8 cellular contexts compared by ENCODE assay signal in genomic region chr19:50203281-50204080, GRCh38. TPM values are rescaled to one million over a fixed set of nuclear protein-coding genes. Genes with fewer than 3 reads are reported as not detected.
A peak's percentile ranks its signal among the peaks of the same experiment; 100 is the strongest.
DNase-seq lines count a peak whose midpoint lies in the region; ATAC-seq, FAIRE-seq and TF ChIP-seq lines count a peak whose summit lies in the region.

TSS of gene MYH14 (plus strand) at chr19:50203622. CDS start at chr19:50210366, 6,744 bp downstream.

- peaks cover 0 to 3% of the 10 kb centered on the region in 2 experiments; a peak in 1 of 4 replicates for H3K27me3 ChIP-seq in GM12878 (replicated peaks in 1 of 2; ENCODE audit: control insufficient read depth in 2 of 2, insufficient read depth in 2 of 2, low read length in 1 of 2)
- H3K27me3 ChIP-seq in gastrocnemius medialis = no peaks in the 10 kb centered on the region

- POLR2A ChIA-PET in GM12878 (lab: Charles Lee) = no interaction called here

- CTCF ChIA-PET in GM12878 (lab: Yijun Ruan, JAX) = no interaction called here

- TF ChIP-seq CTCF in GM12878 (IDR thresholded peaks at IDR 0.05 in 2 of 3, conservative IDR thresholded peaks at IDR 0.05 in 1 of 3; ENCODE audit: control insufficient read depth in 2 of 3, extremely low read depth in 1 of 3, insufficient read depth in 1 of 3, low read depth in 3 of 3, low read length in 3 of 3) (no peak), gastrocnemius medialis (IDR thresholded peaks at IDR 0.05 in 4 of 5, conservative IDR thresholded peaks at IDR 0.05 in 1 of 5) (no peak)

- peaks cover 0 to 2% of the 10 kb centered on the region in 2 donors for H3K4me1 Mint-ChIP-seq in immature natural killer cell
- H3K4me1 Mint-ChIP-seq in activated T-helper 2 cell treated with anti-CD3 and anti-CD28 coated beads, Interferon-gamma antibody, Interleukin-2, Interleukin-4, amounts not matched to agents 10 μg/mL and 5 μg/mL and 100 μg/mL, durations not matched to agents 14 hours and 24 hours and 36 hours (ENCODE audit: low read depth) = no peaks in the 10 kb centered on the region

- BruUV-seq in GM12878 (replicated peaks; lab: Mats Ljungman, UMichigan) = no TSS peak

- TF ChIP-seq EP300 in GM12878 (IDR thresholded peaks at IDR 0.05; ENCODE audit: borderline replicate concordance in 1 of 2, control insufficient read depth in 1 of 2, low read depth in 2 of 2, low read length in 2 of 2) = no peak

- no peak for FAIRE-seq in GM12878 (lab: Jason Lieb, UNC)

- ATAC-seq in GM12878 (no peak), gastrocnemius medialis (peak; percentile 71 to 82), GM21825 (IDR thresholded peaks at IDR 0.05; ENCODE audit: unreplicated experiment) (no peak)

- TF ChIP-seq RAD21 in GM12878 (IDR thresholded peaks at IDR 0.05; ENCODE audit: insufficient read depth, low read depth, low read length) = no peak

- H3K4me3 Mint-ChIP-seq in immature natural killer cell = peak within 1 kb of the TSS in 2 of 5 donors; percentile 36 to 38
- H3K4me3 Mint-ChIP-seq in activated T-helper 2 cell treated with anti-CD3 and anti-CD28 coated beads, Interferon-gamma antibody, Interleukin-2, Interleukin-4, amounts not matched to agents 10 μg/mL and 5 μg/mL and 100 μg/mL, durations not matched to agents 14 hours and 24 hours and 36 hours (ENCODE audit: low read depth) = no peak within 1 kb of the TSS

- H3K79me2 ChIP-seq in GM12878 (ENCODE audit: control insufficient read depth, insufficient read depth, low read length) = no peaks in the 10 kb centered on the region

- no peaks in the 10 kb centered on the region for H3K9me3 Mint-ChIP-seq in immature natural killer cell
- H3K9me3 Mint-ChIP-seq in activated T-helper 2 cell treated with anti-CD3 and anti-CD28 coated beads, Interferon-gamma antibody, Interleukin-2, Interleukin-4, amounts not matched to agents 10 μg/mL and 5 μg/mL and 100 μg/mL, durations not matched to agents 14 hours and 24 hours and 36 hours = no peaks in the 10 kb centered on the region

- intact Hi-C loops in GM12878 (cut with micrococcal nuclease; ENCODE audit: unreplicated experiment) (no loop called here), gastrocnemius medialis (cut with DNase I; ENCODE audit: low total_unique reads) (loop anchor here (2.0 to 10.0 kb wide), 5 partner anchors 129 to 1566 kb away; partner anchors contain the start of genes AKT1S1, DBP, PRR12 and TBC1D17)
- intact Hi-C loops in activated T-helper 2 cell treated with anti-CD3 and anti-CD28 coated beads, Interferon-gamma antibody, Interleukin-2, Interleukin-4, amounts not matched to agents 10 μg/mL and 5 μg/mL and 100 μg/mL, durations not matched to agents 14 hours and 24 hours and 36 hours (cut with micrococcal nuclease) = no loop called here

- H3K27ac ChIP-seq in GM12878 (ENCODE audit: control insufficient read depth, insufficient read depth) (no peak within 1 kb of the TSS), gastrocnemius medialis (peak within 1 kb of the TSS; percentile 95 to 99 (median 98))

- H3K9me3 ChIP-seq in GM12878 (replicated peaks; ENCODE audit: control insufficient read depth, insufficient read depth, low read length) (no peaks in the 10 kb centered on the region), gastrocnemius medialis (no peaks in the 10 kb centered on the region)

- H3K4me3 ChIP-seq in GM12878 = no peak within 1 kb of the TSS
- H3K4me3 ChIP-seq in gastrocnemius medialis = peak within 1 kb of the TSS; percentile 70 to 95 (median 75)

- H3K27me3 Mint-ChIP-seq in immature natural killer cell (ENCODE audit: low read depth in 3 of 3) = peaks cover 9 to 30% (median 15%) of the 10 kb centered on the region in 3 donors
- peaks cover 28% of the 10 kb centered on the region for H3K27me3 Mint-ChIP-seq in activated T-helper 2 cell treated with anti-CD3 and anti-CD28 coated beads, Interferon-gamma antibody, Interleukin-2, Interleukin-4, amounts not matched to agents 10 μg/mL and 5 μg/mL and 100 μg/mL, durations not matched to agents 14 hours and 24 hours and 36 hours (ENCODE audit: low read depth)

- H3K4me2 ChIP-seq in GM12878 (ENCODE audit: control insufficient read depth, insufficient read depth) = no peak within 1 kb of the TSS

- H3K4me1 ChIP-seq in GM12878 (ENCODE audit: control insufficient read depth, insufficient read depth, low read length) = no peaks in the 10 kb centered on the region
- H3K4me1 ChIP-seq in gastrocnemius medialis = peaks cover 33 to 35% of the 10 kb centered on the region in 2 donors

- TF ChIP-seq POLR2A in GM12878 (IDR thresholded peaks at IDR 0.05; ENCODE audit: low read depth, low read length) (no peak), gastrocnemius medialis (IDR thresholded peaks at IDR 0.05) (peak; percentile 93 to 94)

- RAD21 ChIA-PET in GM12878 (lab: Charles Lee; ENCODE audit: unreplicated experiment) = no interaction called here

- H3K27ac Mint-ChIP-seq in immature natural killer cell = no peak within 1 kb of the TSS
- no peak within 1 kb of the TSS for H3K27ac Mint-ChIP-seq in activated T-helper 2 cell treated with anti-CD3 and anti-CD28 coated beads, Interferon-gamma antibody, Interleukin-2, Interleukin-4, amounts not matched to agents 10 μg/mL and 5 μg/mL and 100 μg/mL, durations not matched to agents 14 hours and 24 hours and 36 hours

- 49% methylated on average over 39 of the region's 78 CpGs for WGBS in GM12878 (ENCODE audit: insufficient coverage, insufficient replicate concordance, low lambda C conversion rate, missing lambda C conversion rate)

- no peaks in the 10 kb centered on the region for H3K36me3 Mint-ChIP-seq in immature natural killer cell
- no peaks in the 10 kb centered on the region for H3K36me3 Mint-ChIP-seq in activated T-helper 2 cell treated with anti-CD3 and anti-CD28 coated beads, Interferon-gamma antibody, Interleukin-2, Interleukin-4, amounts not matched to agents 10 μg/mL and 5 μg/mL and 100 μg/mL, durations not matched to agents 14 hours and 24 hours and 36 hours (ENCODE audit: low read depth)

- peak; percentile 100 for DNase-seq in D341Med (ENCODE audit: low spot score)
- peak; percentile 35 to 85 for DNase-seq in NCI-H187 (lab: John Stamatoyannopoulos, UW)
- DNase-seq in GM12878 (ENCODE audit: low read depth, low spot score) = no peak
- DNase-seq in immature natural killer cell = peak; percentile 16 to 27 (median 18)
- DNase-seq in gastrocnemius medialis = peak; percentile 91 to 96
- no peak for DNase-seq in NK-92 treated with Interleukin-12 subunit alpha and Interleukin-12 subunit beta, amount 100 ng/mL, for 24 hours (lab: John Stamatoyannopoulos, UW)
- no peak for DNase-seq in activated T-helper 2 cell treated with anti-CD3 and anti-CD28 coated beads, Interferon-gamma antibody, Interleukin-2, Interleukin-4, amounts not matched to agents 10 μg/mL and 5 μg/mL and 100 μg/mL, durations not matched to agents 14 hours and 24 hours and 36 hours (ENCODE audit: low spot score)

- no peaks in the 10 kb centered on the region for H4K20me1 ChIP-seq in GM12878 (ENCODE audit: control insufficient read depth, insufficient read depth)

- no peak within 1 kb of the TSS for H2AFZ ChIP-seq in GM12878 (ENCODE audit: control insufficient read depth, low read depth, low read length)

- H3K36me3 ChIP-seq in GM12878 (ENCODE audit: control insufficient read depth in 2 of 2, insufficient read depth in 2 of 2, low read length in 1 of 2) (no peaks in the 10 kb centered on the region), gastrocnemius medialis (no peaks in the 10 kb centered on the region)

- SMC1A ChIA-PET in GM12878 (lab: Charles Lee; ENCODE audit: uncharacterized antibody, unreplicated experiment) = no interaction called here

- H3K9ac ChIP-seq in GM12878 (ENCODE audit: control insufficient read depth, insufficient read depth, low read length) = no peak within 1 kb of the TSS

- in situ Hi-C loops in GM12878 (cut with MboI) (no loop called here), gastrocnemius medialis (cut with MboI; ENCODE audit: low sequenced_read_pairs in 4 of 4) (no loop called here)

TF ChIP-seq in GM12878, 131 proteins besides CTCF, POLR2A, EP300 and RAD21 (continues in another document):
- peak; percentile 31; the same call in 1 of the 2 replicates for TF ChIP-seq PKNOX1 (IDR thresholded peaks at IDR 0.05)

RNA-seq across cellular contexts. Expression of gene MYH14, which starts in this region (rescaled TPM):
- 0.08 TPM in 1 of 2 replicates, not detected in the other for total RNA-seq in GM12878 (2013; cell fraction: nucleolus; rRNA removed)
- total RNA-seq in GM12878 (2014; rRNA removed) = 0.06 and 0.22 TPM in 2 replicates
- total RNA-seq in GM12878 (2014; rRNA removed; fragmentation: Illumina TruSeq; extraction: Trizol) = 0.05 and 0.09 TPM in 2 replicates
- 0.27 and 0.69 TPM in 2 replicates for total RNA-seq in GM12878 (2021)
- 0.07 TPM for polyA plus RNA-seq in GM12878 (2011; ENCODE audit: low read depth)
- 0.09 and 0.19 TPM in 2 replicates for polyA plus RNA-seq in GM12878 (2011; rRNA removed)
- 0.23 and 0.27 TPM in 2 replicates for polyA plus RNA-seq in GM12878 (2011; cell fraction: cytosol; rRNA removed)
- polyA plus RNA-seq in GM12878 (2011; cell fraction: nucleus; rRNA removed) = 0.19 and 0.38 TPM in 2 replicates
- 0.20 and 0.32 TPM in 2 replicates for polyA plus RNA-seq in GM12878 (2012)
- polyA plus RNA-seq in GM12878 (2014; fragmentation: Illumina TruSeq; extraction: Trizol) = 0.12 TPM in 1 of 2 replicates, not detected in the other
- not detected for polyA plus RNA-seq in GM12878 (2014; fragmentation: Nextera tagmentation; extraction: Ambion mirVana)
- 0.23 and 0.29 TPM in 2 replicates for polyA plus RNA-seq in GM12878 (2014; rRNA removed)
- not detected for polyA plus RNA-seq in GM12878 (2016; fragmentation: Nextera tagmentation; extraction: Ambion mirVana)
- 0.57 and 0.80 TPM in 2 replicates for polyA minus RNA-seq in GM12878 (2011; rRNA and poly(A)+ RNA removed)
- 0.31 TPM in 1 of 2 replicates, not detected in the other for polyA minus RNA-seq in GM12878 (2011; cell fraction: cytosol; rRNA and poly(A)+ RNA removed)
- 0.24 and 0.29 TPM in 2 replicates for polyA minus RNA-seq in GM12878 (2011; cell fraction: nucleus; rRNA and poly(A)+ RNA removed)
- polyA plus RNA-seq in immature natural killer cell = not detected
- 100 to 1,000 TPM; 103 to 174 (median 141) TPM for total RNA-seq in gastrocnemius medialis
- not detected in 2 replicates for total RNA-seq in activated T-helper 2 cell treated with anti-CD3 and anti-CD28 coated beads, Interferon-gamma antibody, Interleukin-2, Interleukin-4, amounts not matched to agents 10 μg/mL and 5 μg/mL and 100 μg/mL, durations not matched to agents 14 hours and 24 hours and 36 hours

Comparison
In these comparisons a context has a peak if more than half of its experiments do, and no peak if none do; other contexts are left out.
1. RNA of gene MYH14 (total RNA-seq): 103 to 174 TPM in gastrocnemius medialis; 0.05 to 0.69 TPM in GM12878 and not detected in activated T-helper 2 cell treated with anti-CD3 and anti-CD28 coated beads, Interferon-gamma antibody, Interleukin-2, Interleukin-4, amounts not matched to agents 10 μg/mL and 5 μg/mL and 100 μg/mL, durations not matched to agents 14 hours and 24 hours and 36 hours; every median in the first group is over 10 times any median in the second.
2. Peak in DNase-seq in immature natural killer cell; RNA of the gene not detected or under 1 TPM.
3. DNase-seq: peak in D341Med (single experiment), NCI-H187 (2 of 2) and gastrocnemius medialis (2 of 2); none in GM12878 (single experiment), NK-92 treated with Interleukin-12 subunit alpha and Interleukin-12 subunit beta, amount 100 ng/mL, for 24 hours (single experiment) and activated T-helper 2 cell treated with anti-CD3 and anti-CD28 coated beads, Interferon-gamma antibody, Interleukin-2, Interleukin-4, amounts not matched to agents 10 μg/mL and 5 μg/mL and 100 μg/mL, durations not matched to agents 14 hours and 24 hours and 36 hours (single experiment).
4. ATAC-seq: peak in gastrocnemius medialis (2 of 2); none in GM12878 (single experiment) and GM21825 (single experiment).